Comparison of ENCODE assay signal across 20 cellular contexts in the genomic region with DNA sequence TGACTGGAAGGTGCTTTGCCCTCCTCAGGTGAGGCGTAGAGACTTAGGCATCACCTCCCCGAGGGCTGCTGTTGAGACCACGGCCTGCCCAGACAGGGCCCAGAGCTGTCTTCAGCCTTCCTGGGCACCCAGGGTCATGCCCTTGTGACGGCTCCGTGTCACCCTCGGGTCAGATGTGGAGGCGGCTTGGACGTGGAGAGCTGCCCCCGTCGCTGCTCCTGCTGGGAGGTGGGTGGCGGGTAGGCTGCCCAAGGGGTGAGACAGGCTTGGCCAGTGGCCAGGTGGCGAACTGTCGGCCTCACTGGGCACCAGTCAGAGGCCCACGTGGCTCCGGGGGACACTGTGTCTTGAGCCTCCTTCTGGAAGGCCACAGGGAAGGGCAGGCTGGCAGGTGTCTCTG. TPM values are rescaled to one million over a fixed set of nuclear protein-coding genes. Genes with fewer than 3 reads are reported as not detected.
DNase-seq lines count a peak whose midpoint lies in the region; ATAC-seq and TF ChIP-seq lines count a peak whose summit lies in the region.
"Had no signal": no experiment of that assay in that cellular context is flagged by ENCODE, and none has a peak within 500 bp of the region (broad histone marks: within the 10 kb centered on the region; RNA-seq: fewer than 3 reads in every experiment).

No MANE protein-coding gene starts in this region.

- peak overlapping the region; percentile 65 for H3K23ac ChIP-seq in neuronal stem cell (ENCODE audit: low read depth, low read length, poor library complexity)

- H3K27ac ChIP-seq in neuronal stem cell (replicated peaks; ENCODE audit: low read length) = no peak overlapping the region

- peak overlapping the region; percentile 77 for H3K9ac ChIP-seq in neuronal stem cell (ENCODE audit: low read depth, low read length, poor library complexity)
- H3K9ac ChIP-seq: SK-N-SH had no signal

- peaks cover 0 to 24% (median 0%) of the 10 kb centered on the region in 3 experiments for H3K27me3 ChIP-seq in neuronal stem cell (ENCODE audit: control insufficient read depth in 3 of 3, insufficient read depth in 3 of 3, low read depth in 1 of 3, low read length in 3 of 3)
- H3K27me3 ChIP-seq: BE2C had no signal

- CTCF ChIA-PET in activated CD8-positive, alpha-beta T cell treated with anti-CD3 and anti-CD28 coated beads for 36 hours (lab: Charles Lee) = no interaction called here
- CTCF ChIA-PET in activated CD8-positive, alpha-beta memory T cell treated with anti-CD3 and anti-CD28 coated beads, Interleukin-2, amount 10 ng/mL, durations not matched to agents 7 days and 5 days (lab: Charles Lee) = no interaction called here

- H3K79me1 ChIP-seq in neuronal stem cell (ENCODE audit: low read depth, low read length) = peaks cover 14% of the 10 kb centered on the region

- H3K27ac Mint-ChIP-seq in activated T-cell treated with anti-CD3 and anti-CD28 coated beads, Interleukin-2, amount 50 U/mL, for 24 hours = peak overlapping the region; percentile 40
- no peak overlapping the region for H3K27ac Mint-ChIP-seq in activated T-cell treated with anti-CD3 and anti-CD28 coated beads, Interleukin-2, amount 50 U/mL, for 72 hours
- H3K27ac Mint-ChIP-seq in activated CD8-positive, alpha-beta T cell treated with anti-CD3 and anti-CD28 coated beads for 36 hours = peak overlapping the region; percentile 38
- no peak overlapping the region for H3K27ac Mint-ChIP-seq in activated CD8-positive, alpha-beta memory T cell treated with anti-CD3 and anti-CD28 coated beads, Interleukin-2, amount 10 ng/mL, durations not matched to agents 7 days and 5 days

- no peak overlapping the region for H2AFZ ChIP-seq in neuronal stem cell (ENCODE audit: low read length)

- H4K8ac ChIP-seq in neuronal stem cell (ENCODE audit: low read depth, low read length) = no peak overlapping the region

- no peak for TF ChIP-seq CTCF in activated CD8-positive, alpha-beta T cell treated with anti-CD3 and anti-CD28 coated beads for 36 hours (IDR thresholded peaks at IDR 0.05)

- no peak overlapping the region for H2AK5ac ChIP-seq in neuronal stem cell (ENCODE audit: low read depth, low read length)

- no peak overlapping the region for H3K4me2 ChIP-seq in neuronal stem cell (ENCODE audit: insufficient read depth, low read length, poor library complexity, severe bottlenecking)
- H3K4me2 ChIP-seq: SK-N-SH had no signal

- POLR2A ChIA-PET in activated CD8-positive, alpha-beta T cell treated with anti-CD3 and anti-CD28 coated beads for 36 hours (lab: Charles Lee) = interaction anchor here (1.5 kb wide), 1 partner anchor 15 kb away, joined by 3 read pairs; no protein-coding TSS in a partner anchor

- ATAC-seq in activated T-cell treated with anti-CD3 and anti-CD28 coated beads, Interleukin-2, amount 50 U/mL, for 72 hours (replicated peaks in 1 of 2) = no peak
- no peak for ATAC-seq in activated CD8-positive, alpha-beta T cell treated with anti-CD3 and anti-CD28 coated beads for 36 hours
- ATAC-seq in GM19463 (IDR thresholded peaks at IDR 0.05; ENCODE audit: unreplicated experiment) (no peak), HG02678 (IDR thresholded peaks at IDR 0.05; ENCODE audit: unreplicated experiment) (no peak), left colon (no peak)
- no peak for ATAC-seq in activated CD8-positive, alpha-beta memory T cell treated with anti-CD3 and anti-CD28 coated beads, Interleukin-2, amount 10 ng/mL, durations not matched to agents 7 days and 5 days

- H3K14ac ChIP-seq in neuronal stem cell (ENCODE audit: low read length) = no peak overlapping the region

- no peak overlapping the region for H3K18ac ChIP-seq in neuronal stem cell (ENCODE audit: low read length)

- no CpG with 5 or more reads among the region's 15 CpGs for WGBS in neuronal stem cell (ENCODE audit: extremely low coverage in 2 of 2, insufficient read length in 2 of 2, insufficient replicate concordance in 1 of 2), 2 donors

- H4K91ac ChIP-seq in neuronal stem cell (ENCODE audit: low read depth, low read length, poor library complexity) = no peak overlapping the region

- no peak overlapping the region for H2BK12ac ChIP-seq in neuronal stem cell (ENCODE audit: low read length)

- H3K27me3 Mint-ChIP-seq in activated T-cell treated with anti-CD3 and anti-CD28 coated beads, Interleukin-2, amount 50 U/mL, for 24 hours = no peaks in the 10 kb centered on the region
- H3K27me3 Mint-ChIP-seq in activated T-cell treated with anti-CD3 and anti-CD28 coated beads, Interleukin-2, amount 50 U/mL, for 72 hours (ENCODE audit: low read depth) = no peaks in the 10 kb centered on the region
- no peaks in the 10 kb centered on the region for H3K27me3 Mint-ChIP-seq in activated CD8-positive, alpha-beta T cell treated with anti-CD3 and anti-CD28 coated beads for 36 hours
- H3K27me3 Mint-ChIP-seq in activated CD8-positive, alpha-beta memory T cell treated with anti-CD3 and anti-CD28 coated beads, Interleukin-2, amount 10 ng/mL, durations not matched to agents 7 days and 5 days = no peaks in the 10 kb centered on the region

- peaks cover 59% of the 10 kb centered on the region for H3K4me1 Mint-ChIP-seq in activated T-cell treated with anti-CD3 and anti-CD28 coated beads, Interleukin-2, amount 50 U/mL, for 24 hours (ENCODE audit: low read depth)
- H3K4me1 Mint-ChIP-seq in activated T-cell treated with anti-CD3 and anti-CD28 coated beads, Interleukin-2, amount 50 U/mL, for 72 hours (ENCODE audit: low read depth) = peaks cover 37% of the 10 kb centered on the region
- H3K4me1 Mint-ChIP-seq in activated CD8-positive, alpha-beta T cell treated with anti-CD3 and anti-CD28 coated beads for 36 hours (ENCODE audit: low read depth) = peaks cover 51% of the 10 kb centered on the region
- H3K4me1 Mint-ChIP-seq in activated CD8-positive, alpha-beta memory T cell treated with anti-CD3 and anti-CD28 coated beads, Interleukin-2, amount 10 ng/mL, durations not matched to agents 7 days and 5 days = peaks cover 52% of the 10 kb centered on the region

- H3K9me3 Mint-ChIP-seq in activated T-cell treated with anti-CD3 and anti-CD28 coated beads, Interleukin-2, amount 50 U/mL, for 24 hours = no peaks in the 10 kb centered on the region
- no peaks in the 10 kb centered on the region for H3K9me3 Mint-ChIP-seq in activated T-cell treated with anti-CD3 and anti-CD28 coated beads, Interleukin-2, amount 50 U/mL, for 72 hours
- H3K9me3 Mint-ChIP-seq in activated CD8-positive, alpha-beta T cell treated with anti-CD3 and anti-CD28 coated beads for 36 hours = no peaks in the 10 kb centered on the region
- no peaks in the 10 kb centered on the region for H3K9me3 Mint-ChIP-seq in activated CD8-positive, alpha-beta memory T cell treated with anti-CD3 and anti-CD28 coated beads, Interleukin-2, amount 10 ng/mL, durations not matched to agents 7 days and 5 days (ENCODE audit: low read depth)

- no peak overlapping the region for H2BK15ac ChIP-seq in neuronal stem cell (ENCODE audit: low read length)

- no peak overlapping the region for H3K4me3 ChIP-seq in neuronal stem cell (ENCODE audit: low read length in 2 of 2)

- intact Hi-C loops in activated CD8-positive, alpha-beta T cell treated with anti-CD3 and anti-CD28 coated beads for 36 hours (cut with micrococcal nuclease) = no loop called here
- intact Hi-C loops in left colon (cut with DNase I, micrococcal nuclease) = no loop called here

- H3K36me3 ChIP-seq in neuronal stem cell (replicated peaks in 1 of 2; ENCODE audit: control insufficient read depth in 2 of 2, insufficient read depth in 2 of 2, low read length in 2 of 2) = peaks cover 12 to 35% of the 10 kb centered on the region in 2 donors

- H3K36me3 Mint-ChIP-seq in activated T-cell treated with anti-CD3 and anti-CD28 coated beads, Interleukin-2, amount 50 U/mL, for 24 hours (ENCODE audit: low read depth) = peaks cover 32% of the 10 kb centered on the region
- no peaks in the 10 kb centered on the region for H3K36me3 Mint-ChIP-seq in activated T-cell treated with anti-CD3 and anti-CD28 coated beads, Interleukin-2, amount 50 U/mL, for 72 hours (ENCODE audit: insufficient read depth in 2 of 2)
- H3K36me3 Mint-ChIP-seq in activated CD8-positive, alpha-beta T cell treated with anti-CD3 and anti-CD28 coated beads for 36 hours (ENCODE audit: low read depth) = peaks cover 17% of the 10 kb centered on the region
- peaks cover 22% of the 10 kb centered on the region for H3K36me3 Mint-ChIP-seq in activated CD8-positive, alpha-beta memory T cell treated with anti-CD3 and anti-CD28 coated beads, Interleukin-2, amount 10 ng/mL, durations not matched to agents 7 days and 5 days

- no peak overlapping the region for H2BK120ac ChIP-seq in neuronal stem cell (ENCODE audit: low read depth, low read length)

- H2BK5ac ChIP-seq in neuronal stem cell (ENCODE audit: low read length) = no peak overlapping the region

- no peaks in the 10 kb centered on the region for H3K4me1 ChIP-seq in neuronal stem cell (ENCODE audit: control insufficient read depth in 2 of 2, insufficient read depth in 1 of 2, low read depth in 1 of 2, low read length in 2 of 2)
- H3K4me1 ChIP-seq: BE2C had no signal

- H3K9me3 ChIP-seq in neuronal stem cell (replicated peaks in 1 of 2; ENCODE audit: control insufficient read depth in 2 of 2, insufficient read depth in 1 of 2, low read depth in 1 of 2, low read length in 2 of 2) = no peaks in the 10 kb centered on the region
- H3K9me3 ChIP-seq: BE2C, SK-N-SH had no signal

- no peak overlapping the region for H3K4me3 Mint-ChIP-seq in activated T-cell treated with anti-CD3 and anti-CD28 coated beads, Interleukin-2, amount 50 U/mL, for 24 hours
- no peak overlapping the region for H3K4me3 Mint-ChIP-seq in activated T-cell treated with anti-CD3 and anti-CD28 coated beads, Interleukin-2, amount 50 U/mL, for 72 hours
- no peak overlapping the region for H3K4me3 Mint-ChIP-seq in activated CD8-positive, alpha-beta T cell treated with anti-CD3 and anti-CD28 coated beads for 36 hours
- no peak overlapping the region for H3K4me3 Mint-ChIP-seq in activated CD8-positive, alpha-beta memory T cell treated with anti-CD3 and anti-CD28 coated beads, Interleukin-2, amount 10 ng/mL, durations not matched to agents 7 days and 5 days

- DNase-seq in activated T-cell treated with anti-CD3 and anti-CD28 coated beads, Interleukin-2, amount 50 U/mL, for 24 hours = no peak
- no peak for DNase-seq in activated T-cell treated with anti-CD3 and anti-CD28 coated beads, Interleukin-2, amount 50 U/mL, for 72 hours
- DNase-seq in activated CD8-positive, alpha-beta T cell treated with anti-CD3 and anti-CD28 coated beads for 36 hours = no peak
- DNase-seq in neuronal stem cell (ENCODE audit: low spot score) (no peak), left colon (no peak)
- DNase-seq in activated CD8-positive, alpha-beta memory T cell treated with anti-CD3 and anti-CD28 coated beads, Interleukin-2, amount 10 ng/mL, durations not matched to agents 7 days and 5 days = no peak
- DNase-seq: BE2C; DMS79; KBM-7; NCI-H1105; NCI-H187; NCI-H2107; NCI-H510A; NCI-H748 treated with DMSO at 0.1 percent for 48 hours; NK-92 treated with Interleukin-12 subunit alpha and Interleukin-12 subunit beta, amount 100 ng/mL, for 24 hours; SHP77 treated with DMSO at 0.1 percent for 48 hours; SK-N-SH had no signal

- H3K4ac ChIP-seq in neuronal stem cell (ENCODE audit: low read length) = no peak overlapping the region

RNA-seq across cellular contexts. Expression of a gene that starts 8.9 kb away (rescaled TPM):
- 10 to 100 TPM in 1 of 2 donors, 1 to 10 TPM in 1; 8.4 to 10.5 TPM for total RNA-seq in activated T-cell treated with anti-CD3 and anti-CD28 coated beads, Interleukin-2, amount 50 U/mL, for 72 hours
- total RNA-seq in activated CD8-positive, alpha-beta T cell treated with anti-CD3 and anti-CD28 coated beads for 36 hours = 1 to 10 TPM; 5.2 to 5.3 TPM
- polyA plus RNA-seq in neuronal stem cell (2013, experiment 1 of 2) = 0.50 TPM
- polyA plus RNA-seq in neuronal stem cell (2013, experiment 2 of 2) = 0.32 TPM
- total RNA-seq in activated CD8-positive, alpha-beta memory T cell treated with anti-CD3 and anti-CD28 coated beads, Interleukin-2, amount 10 ng/mL, durations not matched to agents 7 days and 5 days = 10 to 100 TPM in 1 of 2 experiments, 1 to 10 TPM in 1; 5.6 to 14.1 TPM
- under 1 TPM; 0.15 to 0.92 TPM for total RNA-seq in left colon
- total RNA-seq: A172 had no signal

RNA-seq across cellular contexts. Expression of a gene that starts 11.0 kb away (rescaled TPM):
- total RNA-seq in activated T-cell treated with anti-CD3 and anti-CD28 coated beads, Interleukin-2, amount 50 U/mL, for 72 hours = 10 to 100 TPM; 58.6 to 64.5 TPM
- total RNA-seq in activated CD8-positive, alpha-beta T cell treated with anti-CD3 and anti-CD28 coated beads for 36 hours = 10 to 100 TPM; 80.7 to 82.4 TPM
- 20.4 TPM for polyA plus RNA-seq in neuronal stem cell (2013, experiment 1 of 2)
- 19.1 TPM for polyA plus RNA-seq in neuronal stem cell (2013, experiment 2 of 2)
- 100 to 1,000 TPM; 124 to 174 TPM for total RNA-seq in activated CD8-positive, alpha-beta memory T cell treated with anti-CD3 and anti-CD28 coated beads, Interleukin-2, amount 10 ng/mL, durations not matched to agents 7 days and 5 days
- 10 to 100 TPM; 11.4 to 12.0 TPM for total RNA-seq in left colon

RNA-seq across cellular contexts. Expression of a gene that starts 11.1 kb away (rescaled TPM):
- total RNA-seq in activated T-cell treated with anti-CD3 and anti-CD28 coated beads, Interleukin-2, amount 50 U/mL, for 72 hours = 10 to 100 TPM; 25.9 to 34.9 TPM
- total RNA-seq in activated CD8-positive, alpha-beta T cell treated with anti-CD3 and anti-CD28 coated beads for 36 hours = 10 to 100 TPM; 37.1 to 37.8 TPM
- 25.8 TPM for polyA plus RNA-seq in neuronal stem cell (2013, experiment 1 of 2)
- 28.0 TPM for polyA plus RNA-seq in neuronal stem cell (2013, experiment 2 of 2)
- total RNA-seq in activated CD8-positive, alpha-beta memory T cell treated with anti-CD3 and anti-CD28 coated beads, Interleukin-2, amount 10 ng/mL, durations not matched to agents 7 days and 5 days = 10 to 100 TPM; 31.1 to 40.0 TPM
- 10 to 100 TPM in 1 of 2 donors, 1 to 10 TPM in 1; 9.8 to 15.0 TPM for total RNA-seq in left colon

RNA-seq across cellular contexts. Expression of a gene that starts 32.3 kb away (rescaled TPM):
- total RNA-seq in activated T-cell treated with anti-CD3 and anti-CD28 coated beads, Interleukin-2, amount 50 U/mL, for 72 hours = 10 to 100 TPM; 64.5 to 80.5 TPM
- total RNA-seq in activated CD8-positive, alpha-beta T cell treated with anti-CD3 and anti-CD28 coated beads for 36 hours = 10 to 100 TPM; 83.1 to 89.9 TPM
- 50.0 TPM for polyA plus RNA-seq in neuronal stem cell (2013, experiment 1 of 2)
- 51.3 TPM for polyA plus RNA-seq in neuronal stem cell (2013, experiment 2 of 2)
- total RNA-seq in activated CD8-positive, alpha-beta memory T cell treated with anti-CD3 and anti-CD28 coated beads, Interleukin-2, amount 10 ng/mL, durations not matched to agents 7 days and 5 days = 100 to 1,000 TPM; 112 to 134 TPM
- total RNA-seq in left colon = 100 to 1,000 TPM in 1 of 2 donors, 10 to 100 TPM in 1; 74.3 to 191 TPM

RNA-seq across cellular contexts. Expression of a gene that starts 44.4 kb away (rescaled TPM):
- 100 to 1,000 TPM; 199 to 318 TPM for total RNA-seq in activated T-cell treated with anti-CD3 and anti-CD28 coated beads, Interleukin-2, amount 50 U/mL, for 72 hours
- total RNA-seq in activated CD8-positive, alpha-beta T cell treated with anti-CD3 and anti-CD28 coated beads for 36 hours = 100 to 1,000 TPM; 230 to 236 TPM
- polyA plus RNA-seq in neuronal stem cell (2013, experiment 1 of 2) = 74.4 TPM
- polyA plus RNA-seq in neuronal stem cell (2013, experiment 2 of 2) = 71.9 TPM
- 100 to 1,000 TPM; 461 to 494 TPM for total RNA-seq in activated CD8-positive, alpha-beta memory T cell treated with anti-CD3 and anti-CD28 coated beads, Interleukin-2, amount 10 ng/mL, durations not matched to agents 7 days and 5 days
- 100 to 1,000 TPM; 277 to 382 TPM for total RNA-seq in left colon

Comparison
In these comparisons a context has a peak if more than half of its experiments do, and no peak if none do; other contexts are left out.
1. H3K27ac Mint-ChIP-seq: peak in activated T-cell treated with anti-CD3 and anti-CD28 coated beads, Interleukin-2, amount 50 U/mL, for 24 hours (single experiment) and activated CD8-positive, alpha-beta T cell treated with anti-CD3 and anti-CD28 coated beads for 36 hours (single experiment); none in activated T-cell treated with anti-CD3 and anti-CD28 coated beads, Interleukin-2, amount 50 U/mL, for 72 hours (single experiment) and activated CD8-positive, alpha-beta memory T cell treated with anti-CD3 and anti-CD28 coated beads, Interleukin-2, amount 10 ng/mL, durations not matched to agents 7 days and 5 days (single experiment).
2. RNA of a gene that starts 11.0 kb away (total RNA-seq): 124 to 174 TPM in activated CD8-positive, alpha-beta memory T cell treated with anti-CD3 and anti-CD28 coated beads, Interleukin-2, amount 10 ng/mL, durations not matched to agents 7 days and 5 days, 80.7 to 82.4 TPM in activated CD8-positive, alpha-beta T cell treated with anti-CD3 and anti-CD28 coated beads for 36 hours and 58.6 to 64.5 TPM in activated T-cell treated with anti-CD3 and anti-CD28 coated beads, Interleukin-2, amount 50 U/mL, for 72 hours; 11.4 to 12.0 TPM in left colon; every median in the first group is over 4 times any median in the second.